Comparison of ENCODE assay signal across 22 cellular contexts in the genomic region with DNA sequence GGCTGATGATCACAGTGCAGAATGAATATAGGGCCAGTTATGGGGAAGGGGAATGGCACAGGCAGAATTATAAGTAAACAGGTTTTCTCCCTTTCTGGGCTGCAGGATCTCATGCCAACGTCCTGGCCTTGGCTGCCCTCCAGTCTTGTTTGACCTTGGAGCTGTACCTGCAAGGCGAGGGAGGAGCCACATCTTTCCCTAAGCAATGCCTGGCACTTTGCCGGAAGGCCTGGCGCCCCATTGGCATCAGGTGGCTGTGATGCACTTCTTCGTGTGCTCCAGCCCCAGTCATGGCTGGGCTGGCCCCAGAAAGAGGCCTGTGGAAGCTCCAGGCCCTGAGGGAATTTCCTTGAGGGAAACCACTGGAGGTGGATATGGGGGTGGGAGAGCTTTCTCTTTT. TPM values are rescaled to one million over a fixed set of nuclear protein-coding genes. Genes with fewer than 3 reads are reported as not detected.
A peak's percentile ranks its signal among the peaks of the same experiment; 100 is the strongest.
DNase-seq lines count a peak whose midpoint lies in the region; ATAC-seq, FAIRE-seq and TF ChIP-seq lines count a peak whose summit lies in the region.
"Had no signal": no experiment of that assay in that cellular context is flagged by ENCODE, and none has a peak within 500 bp of the region (broad histone marks: within the 10 kb centered on the region; RNA-seq: fewer than 3 reads in every experiment).

No MANE protein-coding gene starts in this region.

- H3K27ac ChIP-seq in H1 (ENCODE audit: low read depth, low read length) (no peak overlapping the region), upper lobe of left lung (peak overlapping the region in 1 of 4 donors; percentile 15)
- H3K27ac ChIP-seq: GM23248, HL-60 had no signal

- H3K4ac ChIP-seq in H1 (replicated peaks; ENCODE audit: insufficient read length, low read depth, low read length), result no peak overlapping the region

- H3K79me1 ChIP-seq in H1 (ENCODE audit: low read depth, low read length), result no peaks in the 10 kb centered on the region

- H3K9ac ChIP-seq in H1 (replicated peaks in 1 of 4; ENCODE audit: extremely low read depth in 1 of 4, low read depth in 3 of 4, low read length in 3 of 4), result no peak overlapping the region
- H3K9ac ChIP-seq: GM23248 had no signal

- H3K36me3 ChIP-seq in H1 (ENCODE audit: control insufficient read depth in 2 of 4, insufficient read depth in 4 of 4, low read length in 3 of 4) (no peaks in the 10 kb centered on the region), upper lobe of left lung (no peaks in the 10 kb centered on the region)
- H3K36me3 ChIP-seq: MG63 had no signal

- no peak overlapping the region for H4K91ac ChIP-seq in H1 (replicated peaks; ENCODE audit: insufficient read length, low read length)

- H4K8ac ChIP-seq in H1 (ENCODE audit: extremely low read depth, insufficient read depth, low read length), result 0 out of 2 replicates have a peak overlapping the region, but pooled peaks have one; percentile 45

- H2BK12ac ChIP-seq in H1 (ENCODE audit: low read depth, low read length), result no peak overlapping the region

- H3K4me2 ChIP-seq in H1 (ENCODE audit: insufficient read depth in 1 of 2, low read depth in 2 of 2, low read length in 2 of 2), result no peak overlapping the region

- H3K23ac ChIP-seq in H1 (ENCODE audit: insufficient read length), result no peak overlapping the region

- no peak overlapping the region for H2BK20ac ChIP-seq in H1 (ENCODE audit: low read length)

- no peaks in the 10 kb centered on the region for H3K79me2 ChIP-seq in H1 (ENCODE audit: control insufficient read depth in 1 of 2, insufficient read depth in 2 of 2, low read length in 2 of 2)

- no peak for FAIRE-seq in H1 (lab: Jason Lieb, UNC)
- FAIRE-seq: A204.1, colon, keratinocyte had no signal

- H3K9me3 ChIP-seq in H1 (ENCODE audit: insufficient read depth in 2 of 2, low read depth in 1 of 2, low read length in 1 of 2) (no peaks in the 10 kb centered on the region), upper lobe of left lung (no peaks in the 10 kb centered on the region)
- H3K9me3 ChIP-seq: MG63 had no signal

- H2AFZ ChIP-seq in H1 (ENCODE audit: low read length), result no peak overlapping the region
- H2AFZ ChIP-seq: GM23248 had no signal

- H3K23me2 ChIP-seq in H1 (ENCODE audit: low read depth, low read length), result no peaks in the 10 kb centered on the region

- no peak overlapping the region for H3K18ac ChIP-seq in H1 (ENCODE audit: extremely low read depth, low read length)

- H2AK5ac ChIP-seq in H1 (ENCODE audit: low read depth, low read length), result no peak overlapping the region

- H3K27me3 ChIP-seq in H1 (replicated peaks in 1 of 4; ENCODE audit: control insufficient read depth in 3 of 4, extremely low read depth in 1 of 4, insufficient read depth in 3 of 4, low read length in 3 of 4) (no peaks in the 10 kb centered on the region), upper lobe of left lung (no peaks in the 10 kb centered on the region)
- H3K27me3 ChIP-seq: MG63 had no signal

- no peak overlapping the region for H3K14ac ChIP-seq in H1 (ENCODE audit: insufficient read length)

- TF ChIP-seq EP300 in H1 (IDR thresholded peaks at IDR 0.05; ENCODE audit: borderline replicate concordance in 1 of 2, low read depth in 2 of 2, low read length in 2 of 2), result no peak
- no peak for TF ChIP-seq EP300 in upper lobe of left lung (IDR thresholded peaks at IDR 0.05)

- no peaks in the 10 kb centered on the region for H4K20me1 ChIP-seq in H1 (replicated peaks in 1 of 2; ENCODE audit: control insufficient read depth in 1 of 2, insufficient read depth in 2 of 2, low read length in 2 of 2)

- no peak overlapping the region for H4K5ac ChIP-seq in H1 (ENCODE audit: insufficient read length, low read depth, low read length)

- peak; percentile 26 for DNase-seq in DMS53 (lab: John Stamatoyannopoulos, UW)
- no peak for DNase-seq in DMS53 treated with DMSO at 0.1 percent for 48 hours (lab: John Stamatoyannopoulos, UW; ENCODE audit: unreplicated experiment)
- DNase-seq in H1 (ENCODE audit: low read depth in 1 of 2, low spot score in 2 of 2), result no peak
- peak; percentile 92 for DNase-seq in mucosa of gallbladder (ENCODE audit: low spot score)
- DNase-seq in upper lobe of left lung, result peak; percentile 57 to 84
- DNase-seq in effector CD8-positive, alpha-beta T cell (lab: John Stamatoyannopoulos, UW), result no peak
- no peak for DNase-seq in activated CD4-positive, alpha-beta T cell treated with anti-CD3 and anti-CD28 coated beads for 1 hour
- DNase-seq: activated CD4-positive, alpha-beta T cell treated with anti-CD3 and anti-CD28 coated beads, Interleukin-2, amount 50 U/mL, for 4 hours; activated effector memory CD4-positive, alpha-beta T cell treated with anti-CD3 and anti-CD28 coated beads, Interleukin-2, amount 50 U/mL, for 16 hours; endodermal cell; GM23248; mesendoderm; MG63; NCI-H1436; NCI-H2171 treated with DMSO at 0.1 percent for 48 hours; NCI-H526 treated with DMSO at 0.1 percent for 48 hours had no signal

- peak; percentile 53 to 75 for ATAC-seq in upper lobe of left lung (ENCODE audit: low FRiP score in 2 of 2)
- ATAC-seq in GM21737 (IDR thresholded peaks at IDR 0.05; ENCODE audit: unreplicated experiment), result no peak
- ATAC-seq: natural killer cell treated with Interleukin-12 subunit alpha and Interleukin-12 subunit beta and Interleukin-15 and Interleukin-18, amount 100 ng/mL, for 72 hours had no signal

- H3K4me3 ChIP-seq in H1 (ENCODE audit: extremely low read depth in 1 of 4, insufficient read depth in 2 of 4, low read depth in 3 of 4, low read length in 4 of 4), result no peak overlapping the region
- H3K4me3 ChIP-seq in upper lobe of left lung, result no peak overlapping the region
- H3K4me3 ChIP-seq: GM23248, MG63 had no signal

- CTCF ChIA-PET in H1 (lab: Charles Lee; ENCODE audit: partially characterized antibody), result interaction anchor here (0.6 to 1.3 kb wide), 6 partner anchors 19 to 307 kb away, joined by 3 to 4 read pairs (median 3); no protein-coding TSS in a partner anchor

- no peak overlapping the region for H2BK15ac ChIP-seq in H1 (ENCODE audit: low read length)

- TF ChIP-seq POLR2A in H1 (IDR thresholded peaks at IDR 0.05; ENCODE audit: control extremely low read depth in 1 of 2, low read depth in 2 of 2, low read length in 2 of 2) (no peak), upper lobe of left lung (IDR thresholded peaks at IDR 0.05) (no peak)

- TF ChIP-seq RAD21 in H1 (IDR thresholded peaks at IDR 0.05 in 1 of 2, conservative IDR thresholded peaks at IDR 0.05 in 1 of 2; ENCODE audit: low read depth in 2 of 2, low read length in 2 of 2), result no peak

- H3K4me1 ChIP-seq in H1 (replicated peaks in 1 of 4; ENCODE audit: control insufficient read depth in 3 of 4, insufficient read depth in 4 of 4, low read length in 3 of 4), result peaks cover 0 to 3% (median 2%) of the 10 kb centered on the region in 4 experiments; a peak in 4 of 7 replicates
- H3K4me1 ChIP-seq in upper lobe of left lung, result peaks cover 0 to 11% (median 6%) of the 10 kb centered on the region in 4 donors

- POLR2A ChIA-PET in H1 (lab: Charles Lee; ENCODE audit: partially characterized antibody), result interaction anchor here (0.7 kb wide), 1 partner anchor 10 kb away, joined by 6 read pairs; no protein-coding TSS in a partner anchor

- TF ChIP-seq CTCF in H1 (IDR thresholded peaks at IDR 0.05; ENCODE audit: control extremely low read depth in 1 of 3, insufficient read depth in 1 of 3, low read depth in 1 of 3, low read length in 3 of 3) (no peak), upper lobe of left lung (IDR thresholded peaks at IDR 0.05) (no peak)

- H3K56ac ChIP-seq in H1 (replicated peaks; ENCODE audit: insufficient read length, low read depth, low read length), result no peak overlapping the region

- WGBS in H1 (ENCODE audit: extremely low coverage in 1 of 2, insufficient coverage in 1 of 2, insufficient read length in 1 of 2, insufficient replicate concordance in 2 of 2, low coverage in 1 of 2, low lambda C conversion rate in 2 of 2, missing lambda C conversion rate in 1 of 2), 2 experiments, result 75% methylated on average over 5 of the region's 5 CpGs; no CpG with 5 or more reads in 1 of the 2 experiments
- WGBS in upper lobe of left lung, 2 donors, result 55 to 76% methylated on average over 4 to 5 of the region's 5 CpGs

- no peak overlapping the region for H2BK5ac ChIP-seq in H1 (ENCODE audit: low read depth, low read length)

- no peak overlapping the region for H2BK120ac ChIP-seq in H1 (replicated peaks; ENCODE audit: low read depth, low read length)

TF ChIP-seq in H1, 55 proteins besides CTCF, POLR2A, EP300 and RAD21 (continues in another document):
- no peak for TF ChIP-seq SIRT6 (IDR thresholded peaks at IDR 0.05; ENCODE audit: low read length)
- no peak for TF ChIP-seq ZNF274 (IDR thresholded peaks at IDR 0.05; ENCODE audit: borderline replicate concordance, extremely low read depth, low read length)
- no peak for TF ChIP-seq SAP30 (IDR thresholded peaks at IDR 0.05; ENCODE audit: insufficient read depth, insufficient replicate concordance, low read length)
- TF ChIP-seq JUN (IDR thresholded peaks at IDR 0.05; ENCODE audit: low read depth, low read length), result no peak
- TF ChIP-seq CEBPB (IDR thresholded peaks at IDR 0.05; ENCODE audit: low read depth, low read length), result no peak
- TF ChIP-seq YY1 (IDR thresholded peaks at IDR 0.05; ENCODE audit: low read depth, low read length), result no peak
- TF ChIP-seq ASH2L (IDR thresholded peaks at IDR 0.05; ENCODE audit: low read length), result no peak
- no peak for TF ChIP-seq FOSL1 (IDR thresholded peaks at IDR 0.05; ENCODE audit: insufficient read depth, low read depth, low read length)
- TF ChIP-seq EZH2 (IDR thresholded peaks at IDR 0.05; ENCODE audit: low read depth, low read length, severe bottlenecking), result no peak
- TF ChIP-seq RFX5 (IDR thresholded peaks at IDR 0.05; ENCODE audit: borderline replicate concordance, low read depth, low read length), result no peak
- TF ChIP-seq RXRA (IDR thresholded peaks at IDR 0.05; ENCODE audit: insufficient read depth, low read depth, low read length), result no peak
- TF ChIP-seq SP2 (IDR thresholded peaks at IDR 0.05; ENCODE audit: low read length), result no peak
- no peak for TF ChIP-seq RNF2 (IDR thresholded peaks at IDR 0.05; ENCODE audit: borderline replicate concordance, low read depth, low read length, missing control alignments, poor library complexity, severe bottlenecking)
- no peak for TF ChIP-seq HDAC2 (IDR thresholded peaks at IDR 0.05; ENCODE audit: borderline replicate concordance in 1 of 2, low read depth in 2 of 2, low read length in 2 of 2)

RNA-seq across cellular contexts. Expression of a gene that starts 16.7 kb away (rescaled TPM):
- 57.7 and 66.0 TPM in 2 replicates for total RNA-seq in H1 (2021; fragmentation: NEBNext Ultra II Directional; extraction: Animal tissue kit (Norgen Biotek cat#: 25700))
- polyA plus RNA-seq in H1 (2011; rRNA removed), result 11.6 and 19.7 TPM in 2 replicates
- 26.3 TPM for polyA plus RNA-seq in H1 (2011; cell fraction: cytosol; rRNA removed)
- 37.1 TPM for polyA plus RNA-seq in H1 (2011; cell fraction: nucleus; rRNA removed)
- 41.4 to 77.2 TPM (median 44.6 TPM) in 4 replicates for polyA plus RNA-seq in H1 (2012, experiment 1 of 2)
- 3.8 TPM for polyA plus RNA-seq in H1 (2012, experiment 2 of 2)
- 125 TPM for polyA plus RNA-seq in H1 (2013, experiment 1 of 2)
- polyA plus RNA-seq in H1 (2013, experiment 2 of 2), result 128 TPM
- 42.2 and 91.4 TPM in 2 replicates for polyA minus RNA-seq in H1 (2011; rRNA and poly(A)+ RNA removed)
- polyA minus RNA-seq in H1 (2011; cell fraction: cytosol; rRNA and poly(A)+ RNA removed), result 35.8 TPM
- 40.6 TPM for polyA minus RNA-seq in H1 (2011; cell fraction: nucleus; rRNA and poly(A)+ RNA removed)
- total RNA-seq in mucosa of gallbladder (119 TPM), upper lobe of left lung (10 to 100 TPM; 24.3 to 57.6 (median 28.9) TPM)
- total RNA-seq: GM23248 had no signal

Comparison
In these comparisons a context has a peak if more than half of its experiments do, and no peak if none do; other contexts are left out.
1. DNase-seq: peak in DMS53 (single experiment), mucosa of gallbladder (single experiment) and upper lobe of left lung (2 of 2); none in DMS53 treated with DMSO at 0.1 percent for 48 hours (single experiment), H1 (0 of 2), effector CD8-positive, alpha-beta T cell (single experiment) and activated CD4-positive, alpha-beta T cell treated with anti-CD3 and anti-CD28 coated beads for 1 hour (single experiment).